ENCODE assay signal across 1 cellular context in genomic region chr22:50699001-50699753, GRCh38.
TF ChIP-seq lines count a peak whose summit lies in the region.

No MANE protein-coding gene starts in this region.

TF ChIP-seq in neural cell, 6 proteins besides CTCF, POLR2A, EP300 and RAD21:
- no peak for TF ChIP-seq REST (IDR thresholded peaks at IDR 0.05; ENCODE audit: borderline replicate concordance)
- no peak for TF ChIP-seq SMC3 (conservative IDR thresholded peaks at IDR 0.05; ENCODE audit: poor library complexity)
- TF ChIP-seq EZH2 (IDR thresholded peaks at IDR 0.05; ENCODE audit: borderline replicate concordance, insufficient read depth, low read length, poor library complexity, severe bottlenecking), result no peak
- TF ChIP-seq TAF1 (IDR thresholded peaks at IDR 0.05; ENCODE audit: low read depth), result no peak
- TF ChIP-seq MXI1 (conservative IDR thresholded peaks at IDR 0.05; ENCODE audit: poor library complexity, severe bottlenecking), result no peak
- TF ChIP-seq POLR2AphosphoS5 (IDR thresholded peaks at IDR 0.05), result no peak
